ENCODE assay signal across 20 cellular contexts in genomic region chr15:51377038-51377761, GRCh38. TPM values are rescaled to one million over a fixed set of nuclear protein-coding genes. Genes with fewer than 3 reads are reported as not detected.
DNase-seq lines count a peak whose midpoint lies in the region; ATAC-seq, FAIRE-seq and TF ChIP-seq lines count a peak whose summit lies in the region.
"Had no signal": no experiment of that assay in that cellular context is flagged by ENCODE, and none has a peak within 500 bp of the region (broad histone marks: within the 10 kb centered on the region; RNA-seq: fewer than 3 reads in every experiment).

No MANE protein-coding gene starts in this region.

- TF ChIP-seq CTCF in breast epithelium (IDR thresholded peaks at IDR 0.05) (no peak), MCF 10A (IDR thresholded peaks at IDR 0.05; ENCODE audit: unreplicated experiment) (no peak), bronchial epithelial cell (IDR thresholded peaks at IDR 0.05; ENCODE audit: insufficient read depth, low read length, severe bottlenecking) (no peak)

- CTCF ChIA-PET in MCF 10A (lab: Yijun Ruan, JAX) = interaction anchor here (0.5 to 9.7 kb wide), 8 partner anchors 25 to 424 kb away, joined by 3 to 195 read pairs (median 4); no protein-coding TSS in a partner anchor

- DNase-seq in breast epithelium (ENCODE audit: low spot score in 2 of 2) (no peak), MCF 10A (ENCODE audit: unreplicated experiment) (no peak), bronchial epithelial cell (ENCODE audit: low read depth) (peak; percentile 20), iris pigment epithelial cell (ENCODE audit: low read depth) (peak; percentile 95), GDM1 (lab: John Stamatoyannopoulos, UW) (no peak), NCI-H2171 (lab: John Stamatoyannopoulos, UW) (no peak)
- DNase-seq: activated CD4-positive, CD25-positive, alpha-beta regulatory T cell treated with anti-CD3 and anti-CD28 coated beads, Interleukin-2, amount 50 U/mL, for 72 hours; activated naive CD4-positive, alpha-beta T cell treated with Interleukin-2 at 50 U/mL for 16 hours; central memory CD4-positive, alpha-beta T cell; heart right ventricle; NCI-H1930; NCI-H774; stimulated activated CD4-positive, alpha-beta T cell treated with anti-CD3 and anti-CD28 coated beads, Interleukin-15, amount 100 ng/mL, for 24 hours had no signal

- no peak overlapping the region for H3K4me3 Mint-ChIP-seq in MCF 10A (ENCODE audit: unreplicated experiment)

- intact Hi-C loops in breast epithelium (cut with DNase I; ENCODE audit: low total_unique reads) (loop anchor here (10.0 kb wide), 2 partner anchors 132 to 1212 kb away; no protein-coding TSS in a partner anchor), MCF 10A (cut with micrococcal nuclease) (no loop called here)

- no peak for TF ChIP-seq POLR2A in breast epithelium (IDR thresholded peaks at IDR 0.05)

- peaks cover 9% of the 10 kb centered on the region for H3K4me1 Mint-ChIP-seq in MCF 10A (ENCODE audit: insufficient read depth, unreplicated experiment)

- POLR2A ChIA-PET in MCF 10A (lab: Yijun Ruan, JAX) = no interaction called here

- H3K36me3 ChIP-seq in breast epithelium (no peaks in the 10 kb centered on the region), bronchial epithelial cell (ENCODE audit: control insufficient read depth, insufficient read depth, low read length) (no peaks in the 10 kb centered on the region)
- H3K36me3 ChIP-seq: heart right ventricle had no signal

- no TSS peak for BruUV-seq in MCF 10A (replicated peaks; lab: Mats Ljungman, UMichigan)

- no peaks in the 10 kb centered on the region for H3K27me3 Mint-ChIP-seq in MCF 10A (ENCODE audit: insufficient read depth, unreplicated experiment)

- H3K4me1 ChIP-seq in breast epithelium = no peaks in the 10 kb centered on the region
- H3K4me1 ChIP-seq: parathyroid adenoma had no signal

- ATAC-seq in HG03108 (IDR thresholded peaks at IDR 0.05; ENCODE audit: unreplicated experiment) = no peak
- ATAC-seq in GM19395 (IDR thresholded peaks at IDR 0.05; ENCODE audit: unreplicated experiment) = no peak
- ATAC-seq: heart right ventricle had no signal

- no peak overlapping the region for H3K27ac Mint-ChIP-seq in MCF 10A (ENCODE audit: low read depth, unreplicated experiment)

- no peaks in the 10 kb centered on the region for H3K9me3 Mint-ChIP-seq in MCF 10A (ENCODE audit: unreplicated experiment)

- H3K27ac ChIP-seq in breast epithelium = peak overlapping the region; percentile 53 to 76
- H3K27ac ChIP-seq: heart right ventricle, parathyroid adenoma had no signal

- FAIRE-seq in bronchial epithelial cell (lab: Jason Lieb, UNC) = no peak

- H3K9me3 ChIP-seq in breast epithelium = no peaks in the 10 kb centered on the region
- H3K9me3 ChIP-seq: heart right ventricle had no signal

- no peaks in the 10 kb centered on the region for H3K36me3 Mint-ChIP-seq in MCF 10A (ENCODE audit: insufficient read depth, unreplicated experiment)

- H3K27me3 ChIP-seq in breast epithelium = no peaks in the 10 kb centered on the region
- H3K27me3 ChIP-seq in bronchial epithelial cell (ENCODE audit: control insufficient read depth, insufficient read depth, low read length) = peaks cover 2% of the 10 kb centered on the region
- H3K27me3 ChIP-seq: heart right ventricle had no signal

- H3K4me3 ChIP-seq in breast epithelium (no peak overlapping the region), bronchial epithelial cell (ENCODE audit: low read depth, low read length) (no peak overlapping the region)
- H3K4me3 ChIP-seq: heart right ventricle had no signal

RNA-seq across cellular contexts. Expression of gene GLDN, which starts 35.7 kb away (rescaled TPM):
- total RNA-seq in breast epithelium (10 to 100 TPM in 2 of 3 donors, 1 to 10 TPM in 1; 7.3 to 67.2 (median 10.8) TPM), MCF 10A (2022) (not detected in 2 replicates), bronchial epithelial cell (0.13 and 0.26 TPM in 2 replicates)
- total RNA-seq: G401; HT1080; kidney epithelial cell; T-helper 1 cell treated with Interleukin-12 subunit alpha and Interleukin-12 subunit beta and Interleukin-4 antibody, amounts not matched to agents 30 ng/mL and 1 ng/mL, for 36 hours had no signal

RNA-seq across cellular contexts. Expression of gene CYP19A1, which starts 38.8 kb away (rescaled TPM):
- total RNA-seq in breast epithelium = 10 to 100 TPM in 1 of 3 donors, 1 to 10 TPM in 2; 1.0 to 24.9 (median 6.9) TPM
- 1.1 TPM in 1 of 2 replicates, not detected in the other for total RNA-seq in MCF 10A (2022)
- not detected in 2 replicates for total RNA-seq in bronchial epithelial cell
- total RNA-seq: G401, HT1080, kidney epithelial cell had no signal

Comparison
In these comparisons a context has a peak if more than half of its experiments do, and no peak if none do; other contexts are left out.
1. DNase-seq: peak in bronchial epithelial cell (single experiment) and iris pigment epithelial cell (single experiment); none in breast epithelium (0 of 2), MCF 10A (single experiment), GDM1 (single experiment) and NCI-H2171 (single experiment).